In genomic region chrX:122238801-122239200, GRCh38 we compare ENCODE assay signal across 19 cellular contexts.
DNase-seq lines count a peak whose midpoint lies in the region; ATAC-seq and TF ChIP-seq lines count a peak whose summit lies in the region.
"Had no signal": no experiment of that assay in that cellular context is flagged by ENCODE, and none has a peak within 500 bp of the region (broad histone marks: within the 10 kb centered on the region; RNA-seq: fewer than 3 reads in every experiment).

No MANE protein-coding gene starts in this region.

- no peaks in the 10 kb centered on the region; the same call in 1 of the 2 replicates for H3K4me1 ChIP-seq in H9 (ENCODE audit: insufficient read depth, low read length)
- H3K4me1 ChIP-seq: esophagus muscularis mucosa, psoas muscle, upper lobe of right lung had no signal

- H4K20me1 ChIP-seq in H9 (ENCODE audit: control insufficient read depth, insufficient read depth, insufficient read length): no peaks in the 10 kb centered on the region

- no peaks in the 10 kb centered on the region for H3K27me3 ChIP-seq in H9 (ENCODE audit: insufficient read depth, low read length)
- H3K27me3 ChIP-seq: esophagus muscularis mucosa, upper lobe of right lung had no signal

- peaks cover 65 to 69% of the 10 kb centered on the region in 2 experiments for H3K4me1 Mint-ChIP-seq in H9
- H3K4me1 Mint-ChIP-seq: activated naive CD4-positive, alpha-beta T cell treated with anti-CD3 and anti-CD28 coated beads, Interleukin-2, amount 10 ng/mL, durations not matched to agents 7 days and 5 days; stimulated activated naive B cell treated with anti-CD40 and anti-IgM and Interleukin-4, amounts not matched to agents 10 μg/mL and 1 μg/mL and 100 μg/mL, for 72 hours had no signal

- TF ChIP-seq POLR2A in erythroblast (IDR thresholded peaks at IDR 0.05; ENCODE audit: low read length): no peak

- no peaks in the 10 kb centered on the region for H3K79me1 ChIP-seq in H9 (ENCODE audit: insufficient read depth, low read depth, low read length, poor library complexity, severe bottlenecking)

- H3K9me3 ChIP-seq in H9 (ENCODE audit: control insufficient read depth, low read depth, low read length): no peaks in the 10 kb centered on the region
- H3K9me3 ChIP-seq: esophagus muscularis mucosa, psoas muscle, upper lobe of right lung had no signal

- TF ChIP-seq CTCF in H9 (conservative IDR thresholded peaks at IDR 0.05): no peak

- H3K23ac ChIP-seq in H9 (ENCODE audit: insufficient read length, low read depth, low read length): no peak overlapping the region

- H2BK20ac ChIP-seq in H9 (ENCODE audit: low read depth, low read length, poor library complexity, severe bottlenecking): no peak overlapping the region

- H4K5ac ChIP-seq in H9 (ENCODE audit: insufficient read length, low read depth, low read length): no peak overlapping the region

- H3K27ac ChIP-seq in H9 (ENCODE audit: insufficient read length, low read depth, low read length): no peak overlapping the region
- H3K27ac ChIP-seq: esophagus muscularis mucosa, psoas muscle, upper lobe of right lung had no signal

- H3K4ac ChIP-seq in H9 (ENCODE audit: low read depth, low read length): no peak overlapping the region

- H3K14ac ChIP-seq in H9 (ENCODE audit: insufficient read depth, low read length): no peak overlapping the region

- H3K9ac ChIP-seq in H9 (ENCODE audit: extremely low read depth, insufficient read length, low read length): no peak overlapping the region

- no peaks in the 10 kb centered on the region for H3K23me2 ChIP-seq in H9 (ENCODE audit: insufficient read length, low read depth, low read length, poor library complexity, severe bottlenecking)

- no peak overlapping the region for H2BK120ac ChIP-seq in H9 (ENCODE audit: low read depth, low read length, poor library complexity, severe bottlenecking)

- H4K8ac ChIP-seq in H9 (replicated peaks; ENCODE audit: insufficient read length, low read depth, low read length): no peak overlapping the region

- H3T11ph ChIP-seq in H9 (ENCODE audit: low read length): no peak overlapping the region

- H3K36me3 Mint-ChIP-seq in H9 (ENCODE audit: insufficient read depth in 1 of 3, low read depth in 3 of 3): peaks cover 74 to 94% (median 87%) of the 10 kb centered on the region in 3 experiments
- H3K36me3 Mint-ChIP-seq: activated naive CD4-positive, alpha-beta T cell treated with anti-CD3 and anti-CD28 coated beads, Interleukin-2, amount 10 ng/mL, durations not matched to agents 7 days and 5 days; CD8-positive, alpha-beta T cell; stimulated activated naive B cell treated with anti-CD40 and anti-IgM and Interleukin-4, amounts not matched to agents 10 μg/mL and 1 μg/mL and 100 μg/mL, for 72 hours had no signal

- H2BK12ac ChIP-seq in H9 (ENCODE audit: insufficient read length, low read depth, low read length): no peak overlapping the region

- H3K79me2 ChIP-seq in H9 (ENCODE audit: insufficient read depth, low read length): no peaks in the 10 kb centered on the region; the same call in 1 of the 2 replicates

- H3K27ac Mint-ChIP-seq in H9: peak overlapping the region in 2 of 3 experiments; percentile 70 to 71; a peak in 4 of 7 replicates
- H3K27ac Mint-ChIP-seq: activated naive CD4-positive, alpha-beta T cell treated with anti-CD3 and anti-CD28 coated beads, Interleukin-2, amount 10 ng/mL, durations not matched to agents 7 days and 5 days; CD8-positive, alpha-beta T cell; stimulated activated naive B cell treated with anti-CD40 and anti-IgM and Interleukin-4, amounts not matched to agents 10 μg/mL and 1 μg/mL and 100 μg/mL, for 72 hours had no signal

- no peak overlapping the region for H2BK5ac ChIP-seq in H9 (ENCODE audit: insufficient read length, low read length)

- H3K18ac ChIP-seq in H9 (ENCODE audit: insufficient read length, low read depth, low read length): no peak overlapping the region

- no peak overlapping the region for H3K4me3 Mint-ChIP-seq in H9
- H3K4me3 Mint-ChIP-seq: activated naive CD4-positive, alpha-beta T cell treated with anti-CD3 and anti-CD28 coated beads, Interleukin-2, amount 10 ng/mL, durations not matched to agents 7 days and 5 days; CD8-positive, alpha-beta T cell; stimulated activated naive B cell treated with anti-CD40 and anti-IgM and Interleukin-4, amounts not matched to agents 10 μg/mL and 1 μg/mL and 100 μg/mL, for 72 hours had no signal

- no peak overlapping the region for H3K4me2 ChIP-seq in H9 (ENCODE audit: insufficient read depth, insufficient read length, low read length)

- H2BK15ac ChIP-seq in H9 (ENCODE audit: low read depth, low read length): no peak overlapping the region

- ATAC-seq in GM19452 (IDR thresholded peaks at IDR 0.05; ENCODE audit: unreplicated experiment): no peak
- ATAC-seq in GM21423 (IDR thresholded peaks at IDR 0.05; ENCODE audit: unreplicated experiment): no peak
- ATAC-seq: CD8-positive, alpha-beta T cell; psoas muscle; stimulated activated naive B cell treated with anti-CD40 and anti-IgM and Interleukin-4, amounts not matched to agents 10 μg/mL and 1 μg/mL and 100 μg/mL, for 72 hours; upper lobe of right lung had no signal

- DNase-seq in A172 (ENCODE audit: low spot score) (peak; percentile 16), H9 (no peak), astrocyte of the hippocampus (ENCODE audit: low read depth, low spot score) (peak; percentile 6), foreskin melanocyte (peak; percentile 22), erythroblast (lab: John Stamatoyannopoulos, UW) (no peak), superior temporal gyrus (ENCODE audit: extremely low spot score) (no peak)
- DNase-seq: activated naive CD4-positive, alpha-beta T cell treated with anti-CD3 and anti-CD28 coated beads, Interleukin-2, amount 10 ng/mL, durations not matched to agents 7 days and 5 days; activated T-cell treated with anti-CD3 and anti-CD28 coated beads, Interleukin-2, amount 50 U/mL, for 1 hour; CD8-positive, alpha-beta T cell; dermis blood vessel endothelial cell; KBM-7; NCI-H1092 treated with DMSO at 0.1 percent for 48 hours; psoas muscle; RPMI8226; stimulated activated naive B cell treated with anti-CD40 and anti-IgM and Interleukin-4, amounts not matched to agents 10 μg/mL and 1 μg/mL and 100 μg/mL, for 72 hours; upper lobe of right lung had no signal

- H2AFZ ChIP-seq in H9 (ENCODE audit: low read length): no peak overlapping the region

- H4K91ac ChIP-seq in H9 (ENCODE audit: insufficient read length, low read depth, low read length): no peak overlapping the region

- no peaks in the 10 kb centered on the region for H3K27me3 Mint-ChIP-seq in H9 (ENCODE audit: low read depth)
- H3K27me3 Mint-ChIP-seq: activated naive CD4-positive, alpha-beta T cell treated with anti-CD3 and anti-CD28 coated beads, Interleukin-2, amount 10 ng/mL, durations not matched to agents 7 days and 5 days; stimulated activated naive B cell treated with anti-CD40 and anti-IgM and Interleukin-4, amounts not matched to agents 10 μg/mL and 1 μg/mL and 100 μg/mL, for 72 hours had no signal

- H3K56ac ChIP-seq in H9 (ENCODE audit: insufficient read length, low read depth, low read length): no peak overlapping the region

- H3K9me3 Mint-ChIP-seq in H9: peaks cover 0 to 4% of the 10 kb centered on the region in 2 experiments; a peak in 1 of 5 replicates
- H3K9me3 Mint-ChIP-seq: activated naive CD4-positive, alpha-beta T cell treated with anti-CD3 and anti-CD28 coated beads, Interleukin-2, amount 10 ng/mL, durations not matched to agents 7 days and 5 days had no signal

- H2AK5ac ChIP-seq in H9 (ENCODE audit: insufficient read length, low read length): no peak overlapping the region

Comparison
In these comparisons a context has a peak if more than half of its experiments do, and no peak if none do; other contexts are left out.
1. DNase-seq: peak in A172 (single experiment), astrocyte of the hippocampus (single experiment) and foreskin melanocyte (single experiment); none in H9 (single experiment), erythroblast (0 of 2) and superior temporal gyrus (single experiment).